19 cellular contexts compared by ENCODE assay signal in genomic region chr17:43897827-43898226, GRCh38. TPM values are rescaled to one million over a fixed set of nuclear protein-coding genes. Genes with fewer than 3 reads are reported as not detected.
A peak's percentile ranks its signal among the peaks of the same experiment; 100 is the strongest.
DNase-seq lines count a peak whose midpoint lies in the region; ATAC-seq, FAIRE-seq and TF ChIP-seq lines count a peak whose summit lies in the region.
"Had no signal": no experiment of that assay in that cellular context is flagged by ENCODE, and none has a peak within 500 bp of the region (broad histone marks: within the 10 kb centered on the region; RNA-seq: fewer than 3 reads in every experiment).

No MANE protein-coding gene starts in this region.

- no peak overlapping the region for H3K27ac Mint-ChIP-seq in neural crest cell (ENCODE audit: unreplicated experiment)
- H3K27ac Mint-ChIP-seq: CD8-positive, alpha-beta T cell; GM23338; H9 had no signal

- H3K36me3 ChIP-seq in RWPE2 (ENCODE audit: low read depth) (no peaks in the 10 kb centered on the region), H1 (ENCODE audit: control insufficient read depth in 2 of 4, insufficient read depth in 4 of 4, low read length in 3 of 4) (no peaks in the 10 kb centered on the region; a peak in 1 of 8 replicates), esophagus squamous epithelium (no peaks in the 10 kb centered on the region)

- CTCF ChIA-PET in H1 (lab: Charles Lee; ENCODE audit: partially characterized antibody), result interaction anchor here (0.6 to 25.8 kb wide), 11 partner anchors 9 to 490 kb away, joined by 3 to 403 read pairs (median 3); no protein-coding TSS in a partner anchor

- H3K4me1 Mint-ChIP-seq in neural crest cell, result peaks cover 34% of the 10 kb centered on the region

- H3K4me3 ChIP-seq in RWPE2 (ENCODE audit: severe bottlenecking) (no peak overlapping the region), H1 (ENCODE audit: extremely low read depth in 1 of 4, insufficient read depth in 2 of 4, low read depth in 3 of 4, low read length in 4 of 4) (no peak overlapping the region), esophagus squamous epithelium (no peak overlapping the region)
- H3K4me3 ChIP-seq: GM23338 had no signal

- peak overlapping the region; percentile 17 for H3K4me3 Mint-ChIP-seq in neural crest cell
- H3K4me3 Mint-ChIP-seq: CD14-positive monocyte; CD8-positive, alpha-beta T cell; GM23338; H9 had no signal

- no peaks in the 10 kb centered on the region for H3K27me3 Mint-ChIP-seq in neural crest cell (ENCODE audit: low read depth)

- TF ChIP-seq POLR2A in H1 (IDR thresholded peaks at IDR 0.05; ENCODE audit: control extremely low read depth in 1 of 2, low read depth in 2 of 2, low read length in 2 of 2) (no peak), esophagus squamous epithelium (IDR thresholded peaks at IDR 0.05) (no peak)

- H2BK12ac ChIP-seq in H1 (ENCODE audit: low read depth, low read length), result 0 out of 2 replicates have a peak overlapping the region, but pooled peaks have one; percentile 60

- H3K27me3 ChIP-seq in RWPE2 (ENCODE audit: insufficient read depth, poor library complexity, severe bottlenecking), result no peaks in the 10 kb centered on the region
- no peaks in the 10 kb centered on the region; a peak in 2 of 7 replicates for H3K27me3 ChIP-seq in H1 (replicated peaks in 1 of 4; ENCODE audit: control insufficient read depth in 3 of 4, extremely low read depth in 1 of 4, insufficient read depth in 3 of 4, low read length in 3 of 4)
- peaks cover 0 to 15% (median 0%) of the 10 kb centered on the region in 4 donors for H3K27me3 ChIP-seq in esophagus squamous epithelium

- intact Hi-C loops in esophagus squamous epithelium (cut with DNase I), result no loop called here

- no peak for FAIRE-seq in H1 (lab: Jason Lieb, UNC)
- FAIRE-seq: D721Med, GM12892 had no signal

- H3K79me1 ChIP-seq in H1 (ENCODE audit: low read depth, low read length), result peaks cover 3% of the 10 kb centered on the region

- TF ChIP-seq RAD21 in H1 (IDR thresholded peaks at IDR 0.05 in 1 of 2, conservative IDR thresholded peaks at IDR 0.05 in 1 of 2; ENCODE audit: low read depth in 2 of 2, low read length in 2 of 2), result no peak

- no peaks in the 10 kb centered on the region for H3K36me3 Mint-ChIP-seq in neural crest cell (ENCODE audit: low read depth)
- H3K36me3 Mint-ChIP-seq: CD14-positive monocyte had no signal

- 0 out of 4 replicates have a peak, but pooled peaks cover 0 to 2% of the 10 kb centered on the region in 2 experiments for H3K79me2 ChIP-seq in H1 (ENCODE audit: control insufficient read depth in 1 of 2, insufficient read depth in 2 of 2, low read length in 2 of 2)

- DNase-seq in RWPE2 (ENCODE audit: low spot score) (no peak), H1 (ENCODE audit: low read depth in 1 of 2, low spot score in 2 of 2) (no peak), neural crest cell (ENCODE audit: low read depth, low spot score) (no peak), 8988T (no peak), esophagus squamous epithelium (lab: John Stamatoyannopoulos, UW) (no peak), anterior cingulate cortex (lab: John Stamatoyannopoulos, UW) (no peak)
- DNase-seq: CD8-positive, alpha-beta T cell; COR-L47; DND-41; GDM1; H9 had no signal

- ATAC-seq in RWPE2 (ENCODE audit: low read depth) (peak; percentile 33; the same call in 2 of the 3 replicates), HG03571 (IDR thresholded peaks at IDR 0.05; ENCODE audit: unreplicated experiment) (no peak)
- ATAC-seq: CD8-positive, alpha-beta T cell; GM23338 had no signal

- peaks cover 2 to 3% of the 10 kb centered on the region in 2 experiments for H4K20me1 ChIP-seq in H1 (replicated peaks in 1 of 2; ENCODE audit: control insufficient read depth in 1 of 2, insufficient read depth in 2 of 2, low read length in 2 of 2)

- POLR2A ChIA-PET in H1 (lab: Charles Lee; ENCODE audit: partially characterized antibody), result interaction anchor here (0.5 to 1.7 kb wide), 3 partner anchors 10 to 228 kb away, joined by 3 to 4 read pairs (median 3); partner anchors contain the start of gene MPP2

- no peak overlapping the region for H3K14ac ChIP-seq in H1 (ENCODE audit: insufficient read length)

- H2BK15ac ChIP-seq in H1 (ENCODE audit: low read length), result no peak overlapping the region

- H2BK20ac ChIP-seq in H1 (ENCODE audit: low read length), result no peak overlapping the region

- H3K9me3 Mint-ChIP-seq in neural crest cell, result no peaks in the 10 kb centered on the region
- H3K9me3 Mint-ChIP-seq: CD14-positive monocyte; CD8-positive, alpha-beta T cell; GM23338; H9 had no signal

- H4K91ac ChIP-seq in H1 (replicated peaks; ENCODE audit: insufficient read length, low read length), result no peak overlapping the region

- H3K9ac ChIP-seq in H1 (replicated peaks in 1 of 4; ENCODE audit: extremely low read depth in 1 of 4, low read depth in 3 of 4, low read length in 3 of 4), result no peak overlapping the region

- 85% methylated on average over 3 of the region's 3 CpGs; no CpG with 5 or more reads in 1 of the 2 experiments for WGBS in H1 (ENCODE audit: extremely low coverage in 1 of 2, insufficient coverage in 1 of 2, insufficient read length in 1 of 2, insufficient replicate concordance in 2 of 2, low coverage in 1 of 2, low lambda C conversion rate in 2 of 2, missing lambda C conversion rate in 1 of 2), 2 experiments
- WGBS in esophagus squamous epithelium, 2 donors, result 33 to 40% methylated on average over 3 of the region's 3 CpGs

- no peak overlapping the region for H3K18ac ChIP-seq in H1 (ENCODE audit: extremely low read depth, low read length)

- H2BK5ac ChIP-seq in H1 (ENCODE audit: low read depth, low read length), result no peak overlapping the region

- H3K27ac ChIP-seq in RWPE2 (ENCODE audit: poor library complexity, severe bottlenecking) (no peak overlapping the region), H1 (ENCODE audit: low read depth, low read length) (no peak overlapping the region), esophagus squamous epithelium (no peak overlapping the region)
- H3K27ac ChIP-seq: HL-60 had no signal

- H2BK120ac ChIP-seq in H1 (replicated peaks; ENCODE audit: low read depth, low read length), result no peak overlapping the region

- no peak overlapping the region for H3K23ac ChIP-seq in H1 (ENCODE audit: insufficient read length)

- no peak overlapping the region for H4K5ac ChIP-seq in H1 (ENCODE audit: insufficient read length, low read depth, low read length)

- H3K56ac ChIP-seq in H1 (replicated peaks; ENCODE audit: insufficient read length, low read depth, low read length), result no peak overlapping the region

- no peak for TF ChIP-seq EP300 in H1 (IDR thresholded peaks at IDR 0.05; ENCODE audit: borderline replicate concordance in 1 of 2, low read depth in 2 of 2, low read length in 2 of 2)

- no peak overlapping the region for H2AK5ac ChIP-seq in H1 (ENCODE audit: low read depth, low read length)

- H3K9me3 ChIP-seq in RWPE2 (ENCODE audit: severe bottlenecking) (no peaks in the 10 kb centered on the region), H1 (ENCODE audit: insufficient read depth in 2 of 2, low read depth in 1 of 2, low read length in 1 of 2) (no peaks in the 10 kb centered on the region), esophagus squamous epithelium (no peaks in the 10 kb centered on the region)

- peaks cover 12% of the 10 kb centered on the region for H3K23me2 ChIP-seq in H1 (ENCODE audit: low read depth, low read length)

- H3K4me1 ChIP-seq in RWPE2 (ENCODE audit: insufficient read depth, poor library complexity, severe bottlenecking) (no peaks in the 10 kb centered on the region), H1 (replicated peaks in 1 of 4; ENCODE audit: control insufficient read depth in 3 of 4, insufficient read depth in 4 of 4, low read length in 3 of 4) (peaks cover 8 to 40% (median 26%) of the 10 kb centered on the region in 4 experiments), esophagus squamous epithelium (peaks cover 5 to 38% (median 17%) of the 10 kb centered on the region in 3 donors)

- H3K4ac ChIP-seq in H1 (replicated peaks; ENCODE audit: insufficient read length, low read depth, low read length), result no peak overlapping the region

- H3K4me2 ChIP-seq in H1 (ENCODE audit: insufficient read depth in 1 of 2, low read depth in 2 of 2, low read length in 2 of 2), result no peak overlapping the region
- H3K4me2 ChIP-seq: GM23338 had no signal

- H2AFZ ChIP-seq in H1 (ENCODE audit: low read length), result no peak overlapping the region
- H2AFZ ChIP-seq: GM23338 had no signal

- no peak overlapping the region for H4K8ac ChIP-seq in H1 (ENCODE audit: extremely low read depth, insufficient read depth, low read length)

- no peak for TF ChIP-seq CTCF in RWPE2 (IDR thresholded peaks at IDR 0.05; ENCODE audit: poor library complexity, severe bottlenecking)
- no peak for TF ChIP-seq CTCF in H1 (IDR thresholded peaks at IDR 0.05; ENCODE audit: control extremely low read depth in 1 of 3, insufficient read depth in 1 of 3, low read depth in 1 of 3, low read length in 3 of 3)
- no peak for TF ChIP-seq CTCF in neural crest cell (conservative IDR thresholded peaks at IDR 0.05)
- no peak for TF ChIP-seq CTCF in esophagus squamous epithelium (IDR thresholded peaks at IDR 0.05)

RNA-seq across cellular contexts. Expression of gene MPP2, which starts 9.5 kb away (rescaled TPM):
- 30.9 and 31.6 TPM in 2 replicates for total RNA-seq in H1 (2021; fragmentation: NEBNext Ultra II Directional; extraction: Animal tissue kit (Norgen Biotek cat#: 25700))
- polyA plus RNA-seq in H1 (2011; rRNA removed), result 33.5 and 34.1 TPM in 2 replicates
- polyA plus RNA-seq in H1 (2011; cell fraction: cytosol; rRNA removed), result 32.2 TPM
- polyA plus RNA-seq in H1 (2011; cell fraction: nucleus; rRNA removed), result 34.9 TPM
- 24.3 to 30.8 TPM (median 28.2 TPM) in 4 replicates for polyA plus RNA-seq in H1 (2012, experiment 1 of 2)
- 35.9 TPM for polyA plus RNA-seq in H1 (2012, experiment 2 of 2)
- 12.0 TPM for polyA plus RNA-seq in H1 (2013, experiment 1 of 2)
- 12.3 TPM for polyA plus RNA-seq in H1 (2013, experiment 2 of 2)
- 41.6 and 46.0 TPM in 2 replicates for polyA minus RNA-seq in H1 (2011; rRNA and poly(A)+ RNA removed)
- polyA minus RNA-seq in H1 (2011; cell fraction: cytosol; rRNA and poly(A)+ RNA removed), result 23.7 TPM
- polyA minus RNA-seq in H1 (2011; cell fraction: nucleus; rRNA and poly(A)+ RNA removed), result 15.2 TPM
- 26.8 and 29.8 TPM in 2 replicates for total RNA-seq in neural crest cell
- 1 to 10 TPM in 1 of 4 donors, under 1 TPM in 3; 0.18 to 3.6 (median 0.54) TPM for total RNA-seq in esophagus squamous epithelium
- polyA plus RNA-seq: CD14-positive monocyte had no signal

RNA-seq across cellular contexts. Expression of gene PPY, which starts 44.4 kb away (rescaled TPM):
- not detected in 2 replicates for total RNA-seq in H1 (2021; fragmentation: NEBNext Ultra II Directional; extraction: Animal tissue kit (Norgen Biotek cat#: 25700))
- polyA plus RNA-seq in H1 (2011; rRNA removed), result 0.26 TPM in 1 of 2 replicates, not detected in the other
- polyA plus RNA-seq in H1 (2011; cell fraction: cytosol; rRNA removed), result 0.31 TPM
- 0.51 TPM for polyA plus RNA-seq in H1 (2011; cell fraction: nucleus; rRNA removed)
- not detected in 4 replicates for polyA plus RNA-seq in H1 (2012, experiment 1 of 2)
- not detected for polyA plus RNA-seq in H1 (2012, experiment 2 of 2)
- polyA plus RNA-seq in H1 (2013, experiment 1 of 2), result 0.26 TPM
- 0.42 TPM for polyA plus RNA-seq in H1 (2013, experiment 2 of 2)
- polyA minus RNA-seq in H1 (2011; rRNA and poly(A)+ RNA removed), result not detected in 2 replicates
- polyA minus RNA-seq in H1 (2011; cell fraction: cytosol; rRNA and poly(A)+ RNA removed), result not detected
- not detected for polyA minus RNA-seq in H1 (2011; cell fraction: nucleus; rRNA and poly(A)+ RNA removed)
- total RNA-seq in neural crest cell (not detected in 2 replicates), esophagus squamous epithelium (not detected)
- total RNA-seq: A673; CD8-positive, alpha-beta T cell; GM23338; H9 had no signal
- polyA plus RNA-seq: BJ, CD14-positive monocyte had no signal

RNA-seq across cellular contexts. Expression of gene CD300LG, which starts 50.9 kb away (rescaled TPM):
- not detected in 2 replicates for total RNA-seq in H1 (2021; fragmentation: NEBNext Ultra II Directional; extraction: Animal tissue kit (Norgen Biotek cat#: 25700))
- polyA plus RNA-seq in H1 (2011; rRNA removed), result 0.06 and 0.14 TPM in 2 replicates
- 0.13 TPM for polyA plus RNA-seq in H1 (2011; cell fraction: cytosol; rRNA removed)
- not detected for polyA plus RNA-seq in H1 (2011; cell fraction: nucleus; rRNA removed)
- polyA plus RNA-seq in H1 (2012, experiment 1 of 2), result 0.11 TPM in 1 of 4 replicates, not detected in the others
- polyA plus RNA-seq in H1 (2012, experiment 2 of 2), result not detected
- 0.02 TPM for polyA plus RNA-seq in H1 (2013, experiment 1 of 2)
- 0.02 TPM for polyA plus RNA-seq in H1 (2013, experiment 2 of 2)
- 0.17 TPM in 1 of 2 replicates, not detected in the other for polyA minus RNA-seq in H1 (2011; rRNA and poly(A)+ RNA removed)
- not detected for polyA minus RNA-seq in H1 (2011; cell fraction: cytosol; rRNA and poly(A)+ RNA removed)
- polyA minus RNA-seq in H1 (2011; cell fraction: nucleus; rRNA and poly(A)+ RNA removed), result not detected
- total RNA-seq in neural crest cell (not detected in 2 replicates), esophagus squamous epithelium (1 to 10 TPM in 2 of 4 donors, under 1 TPM in 2; 0.30 to 2.3 (median 0.94) TPM)
- total RNA-seq: A673; CD8-positive, alpha-beta T cell; GM23338; H9 had no signal
- polyA plus RNA-seq: BJ, CD14-positive monocyte, GM23338 had no signal

RNA-seq across cellular contexts. Expression of gene PYY, which starts 55.9 kb away (rescaled TPM):
- 0.42 and 0.93 TPM in 2 replicates for total RNA-seq in H1 (2021; fragmentation: NEBNext Ultra II Directional; extraction: Animal tissue kit (Norgen Biotek cat#: 25700))
- polyA plus RNA-seq in H1 (2011; rRNA removed), result 2.7 and 3.4 TPM in 2 replicates
- polyA plus RNA-seq in H1 (2011; cell fraction: cytosol; rRNA removed), result 1.0 TPM
- polyA plus RNA-seq in H1 (2011; cell fraction: nucleus; rRNA removed), result 2.4 TPM
- 1.0 to 3.2 TPM (median 1.7 TPM) in 4 replicates for polyA plus RNA-seq in H1 (2012, experiment 1 of 2)
- polyA plus RNA-seq in H1 (2012, experiment 2 of 2), result 2.4 TPM
- 3.9 TPM for polyA plus RNA-seq in H1 (2013, experiment 1 of 2)
- polyA plus RNA-seq in H1 (2013, experiment 2 of 2), result 4.8 TPM
- 0.57 TPM in 1 of 2 replicates, not detected in the other for polyA minus RNA-seq in H1 (2011; rRNA and poly(A)+ RNA removed)
- polyA minus RNA-seq in H1 (2011; cell fraction: cytosol; rRNA and poly(A)+ RNA removed), result not detected
- not detected for polyA minus RNA-seq in H1 (2011; cell fraction: nucleus; rRNA and poly(A)+ RNA removed)
- total RNA-seq in neural crest cell, result not detected in 2 replicates
- total RNA-seq in esophagus squamous epithelium, result not detected
- total RNA-seq: A673; CD8-positive, alpha-beta T cell had no signal
- polyA plus RNA-seq: BJ, CD14-positive monocyte had no signal
